In the genomic region with DNA sequence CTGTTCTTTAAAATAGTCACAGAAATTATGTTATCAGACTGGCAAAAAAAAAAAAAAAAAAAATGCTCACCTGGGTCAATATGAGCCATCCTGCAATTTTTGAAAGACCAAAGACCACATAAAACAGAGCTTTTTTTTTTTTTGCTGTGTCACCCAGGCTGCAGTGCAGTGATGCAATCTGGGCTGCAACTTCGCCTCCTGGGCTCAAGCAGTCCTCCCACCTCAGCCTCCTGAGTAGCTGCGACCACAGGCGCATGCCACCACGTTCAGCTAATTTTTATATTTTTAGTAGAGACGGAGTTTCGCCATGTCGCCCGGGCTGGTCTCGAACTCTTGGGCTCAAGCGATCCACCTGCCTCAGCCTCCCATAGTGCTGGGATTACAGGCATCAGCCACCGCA, we compare ENCODE assay signal across 27 cellular contexts.
"Had no signal": no experiment of that assay in that cellular context is flagged by ENCODE, and none has a peak within 500 bp of the region (broad histone marks: within the 10 kb centered on the region; RNA-seq: fewer than 3 reads in every experiment).

No MANE protein-coding gene starts in this region.

- H3K27ac ChIP-seq: ascending aorta, ovary, sigmoid colon, upper lobe of left lung, vagina, VCaP had no signal

- H3K36me3 ChIP-seq: ascending aorta, ovary, sigmoid colon, upper lobe of left lung, vagina had no signal

- H3K27me3 ChIP-seq: ascending aorta, ovary, sigmoid colon, upper lobe of left lung, vagina had no signal

- ATAC-seq: activated CD4-positive, CD25-positive, alpha-beta regulatory T cell treated with anti-CD3 and anti-CD28 coated beads, Interleukin-2, amount 50 U/mL, for 24 hours; esophagus mucosa; left cardiac atrium; left ventricle myocardium superior; naive thymus-derived CD4-positive, alpha-beta T cell; stimulated activated effector memory CD8-positive, alpha-beta T cell treated with anti-CD3 and anti-CD28 coated beads, Interleukin-12 subunit alpha, Interleukin-12 subunit beta, amount 100 ng/mL, for 72 hours had no signal

- H3K4me3 ChIP-seq: ascending aorta, ovary, sigmoid colon, upper lobe of left lung, vagina had no signal

- FAIRE-seq: keratinocyte, small intestine had no signal

- DNase-seq: activated CD4-positive, alpha-beta T cell treated with anti-CD3 and anti-CD28 coated beads for 48 hours; activated CD4-positive, alpha-beta T cell treated with anti-CD3 and anti-CD28 coated beads, Interleukin-2, amount 50 U/mL, for 48 hours; activated CD8-positive, alpha-beta memory T cell treated with anti-CD3 and anti-CD28 coated beads for 24 hours; activated effector memory CD4-positive, alpha-beta T cell treated with Interleukin-2 at 50 U/mL for 16 hours; activated naive CD4-positive, alpha-beta T cell treated with Interleukin-2 at 50 U/mL for 16 hours; caudate nucleus; endodermal cell; foreskin fibroblast; head of caudate nucleus; hippocampal formation; left cardiac atrium; left ventricle myocardium superior; midbrain; naive thymus-derived CD4-positive, alpha-beta T cell; ovary; retina; sigmoid colon; small intestine; stimulated activated CD4-positive, alpha-beta T cell treated with anti-CD3 and anti-CD28 coated beads, Interleukin-4, amount 100 ng/mL, for 24 hours had no signal

- H3K9me3 ChIP-seq: ascending aorta, ovary, sigmoid colon, upper lobe of left lung, vagina had no signal

- H3K4me1 ChIP-seq: ascending aorta, vagina had no signal
